17 cellular contexts compared by ENCODE assay signal in the genomic region with DNA sequence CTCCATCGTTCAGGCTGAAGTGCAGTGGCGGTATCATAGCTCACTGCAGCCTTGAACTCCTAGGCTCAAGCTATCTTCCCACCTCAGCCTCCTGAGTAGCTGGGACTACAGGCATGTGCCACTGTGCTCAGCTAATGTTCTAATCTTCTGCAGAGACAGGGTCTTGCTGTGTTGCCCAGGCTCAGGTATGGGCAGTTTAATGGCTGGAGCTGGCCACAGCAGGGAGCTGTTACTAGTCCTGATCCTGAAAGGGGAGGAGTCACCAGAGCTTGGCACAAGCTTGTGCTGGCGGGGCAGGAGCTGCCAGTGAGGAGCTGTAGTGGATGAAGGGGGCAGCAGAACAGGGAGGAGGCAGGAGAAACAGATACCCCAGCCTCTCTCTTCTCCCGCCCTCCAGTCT. TPM values are rescaled to one million over a fixed set of nuclear protein-coding genes. Genes with fewer than 3 reads are reported as not detected.
DNase-seq lines count a peak whose midpoint lies in the region; ATAC-seq, FAIRE-seq and TF ChIP-seq lines count a peak whose summit lies in the region.
"Had no signal": no experiment of that assay in that cellular context is flagged by ENCODE, and none has a peak within 500 bp of the region (broad histone marks: within the 10 kb centered on the region; RNA-seq: fewer than 3 reads in every experiment).

No MANE protein-coding gene starts in this region.

- in situ Hi-C loops in K562 (cut with MboI), result no loop called here

- no peaks in the 10 kb centered on the region for H3K27me3 Mint-ChIP-seq in type B pancreatic cell
- H3K27me3 Mint-ChIP-seq: B cell had no signal

- peaks cover 0 to 4% of the 10 kb centered on the region in 2 experiments; a peak in 1 of 4 replicates for H3K4me1 ChIP-seq in SK-N-SH (ENCODE audit: control insufficient read depth in 1 of 2, insufficient read depth in 2 of 2, low read depth in 1 of 2, low read length in 1 of 2)
- H3K4me1 ChIP-seq in K562 (replicated peaks in 1 of 2; ENCODE audit: control insufficient read depth in 2 of 2, insufficient read depth in 2 of 2, low read length in 2 of 2), result no peaks in the 10 kb centered on the region; a peak in 2 of 5 replicates
- H3K4me1 ChIP-seq in right lobe of liver, result no peaks in the 10 kb centered on the region
- H3K4me1 ChIP-seq in esophagus muscularis mucosa, result peaks cover 0 to 20% (median 10%) of the 10 kb centered on the region in 4 donors

- no peaks in the 10 kb centered on the region for H3K9me2 ChIP-seq in SK-N-SH

- H3K4me1 Mint-ChIP-seq in type B pancreatic cell (ENCODE audit: unreplicated experiment), result peaks cover 8% of the 10 kb centered on the region
- H3K4me1 Mint-ChIP-seq: B cell, GM23338 had no signal

- H3K79me2 ChIP-seq in SK-N-SH (ENCODE audit: insufficient read depth), result peaks cover 73% of the 10 kb centered on the region; the same call in 1 of the 2 replicates
- H3K79me2 ChIP-seq in K562 (ENCODE audit: control insufficient read depth, insufficient read depth, low read length), result peaks cover 14% of the 10 kb centered on the region

- TF ChIP-seq CTCF in SK-N-SH (IDR thresholded peaks at IDR 0.05) (no peak), K562 (IDR thresholded peaks at IDR 0.05 in 2 of 3, conservative IDR thresholded peaks at IDR 0.05 in 1 of 3; ENCODE audit: insufficient read depth in 2 of 3, low read depth in 1 of 3, low read length in 3 of 3) (no peak), right lobe of liver (IDR thresholded peaks at IDR 0.05) (no peak), type B pancreatic cell (conservative IDR thresholded peaks at IDR 0.05) (no peak), esophagus muscularis mucosa (IDR thresholded peaks at IDR 0.05) (no peak)

- CTCF ChIA-PET in SK-N-SH (lab: Yijun Ruan, JAX) (interaction anchor here (0.6 to 0.9 kb wide), 2 partner anchors 50 to 60 kb away, joined by 3 read pairs; no protein-coding TSS in a partner anchor), K562 (lab: Yijun Ruan, JAX; ENCODE audit: low intra/inter-chr PET ratio) (no interaction called here)

- no TSS peak for BruUV-seq in K562 (replicated peaks; lab: Mats Ljungman, UMichigan)

- DNase-seq in SK-N-SH, result no peak
- DNase-seq in K562 (ENCODE audit: extremely low read depth in 1 of 4, low spot score in 3 of 4), result no peak
- no peak for DNase-seq in right lobe of liver
- no peak for DNase-seq in Kasumi-1 (lab: John Stamatoyannopoulos, UW)
- no peak for DNase-seq in type B pancreatic cell (ENCODE audit: extremely low spot score, unreplicated experiment)
- no peak for DNase-seq in esophagus muscularis mucosa (ENCODE audit: extremely low spot score)
- DNase-seq: Calu3; CD8-positive, alpha-beta T cell; DMS79 treated with DMSO at 0.1 percent for 48 hours; GF-D8; HCEC 1CT had no signal

- no peaks in the 10 kb centered on the region for H3K9me1 ChIP-seq in K562 (ENCODE audit: control insufficient read depth, insufficient read depth, low read length)

- no peak overlapping the region for H3K4me2 ChIP-seq in SK-N-SH
- H3K4me2 ChIP-seq in K562 (ENCODE audit: insufficient read depth, low read length), result no peak overlapping the region
- H3K4me2 ChIP-seq: BLaER1 treated with 17β-estradiol and CSF1 and Interleukin-3, amounts not matched to agents 10 nM and 100 nM; GM23338 had no signal

- 100% methylated on average over 3 of the region's 4 CpGs for WGBS in SK-N-SH (ENCODE audit: low lambda C conversion rate)
- 94% methylated on average over 3 of the region's 4 CpGs for WGBS in K562 (ENCODE audit: insufficient coverage, low coverage, missing lambda C conversion rate)
- no CpG with 5 or more reads among the region's 4 CpGs for WGBS in right lobe of liver (ENCODE audit: insufficient coverage, low coverage, low lambda C conversion rate, missing lambda C conversion rate)
- 95% methylated on average over 4 of the region's 4 CpGs for WGBS in esophagus muscularis mucosa

- H2AFZ ChIP-seq in SK-N-SH (ENCODE audit: low read depth) (no peak overlapping the region), K562 (ENCODE audit: low read depth, low read length) (no peak overlapping the region)
- H2AFZ ChIP-seq: GM23338 had no signal

- H3K36me3 Mint-ChIP-seq in type B pancreatic cell, result peaks cover 11% of the 10 kb centered on the region

- no peaks in the 10 kb centered on the region for H3K9me3 ChIP-seq in SK-N-SH
- no peaks in the 10 kb centered on the region for H3K9me3 ChIP-seq in K562 (replicated peaks; ENCODE audit: control insufficient read depth, insufficient read depth, low read depth, low read length)
- no peaks in the 10 kb centered on the region for H3K9me3 ChIP-seq in right lobe of liver
- no peaks in the 10 kb centered on the region for H3K9me3 ChIP-seq in esophagus muscularis mucosa
- H3K9me3 ChIP-seq: BLaER1 treated with 17β-estradiol and CSF1 and Interleukin-3, amounts not matched to agents 10 nM and 100 nM had no signal

- H3K4me3 ChIP-seq in SK-N-SH (ENCODE audit: low read depth in 2 of 2, low read length in 1 of 2), result no peak overlapping the region
- no peak overlapping the region for H3K4me3 ChIP-seq in K562
- H3K4me3 ChIP-seq in right lobe of liver, result no peak overlapping the region
- H3K4me3 ChIP-seq in esophagus muscularis mucosa, result no peak overlapping the region
- H3K4me3 ChIP-seq: BLaER1 treated with 17β-estradiol and CSF1 and Interleukin-3, amounts not matched to agents 10 nM and 100 nM; GM23338 had no signal

- H3K36me3 ChIP-seq in SK-N-SH (replicated peaks in 1 of 2; ENCODE audit: control insufficient read depth in 1 of 2, insufficient read depth in 2 of 2, low read length in 1 of 2) (peaks cover 0 to 7% of the 10 kb centered on the region in 2 experiments), K562 (ENCODE audit: control insufficient read depth, insufficient read depth, low read length) (peaks cover 36% of the 10 kb centered on the region), right lobe of liver (peaks cover 0 to 3% (median 0%) of the 10 kb centered on the region in 4 donors), esophagus muscularis mucosa (peaks cover 0 to 9% (median 3%) of the 10 kb centered on the region in 4 donors)

- TF ChIP-seq RAD21 in SK-N-SH (IDR thresholded peaks at IDR 0.05; ENCODE audit: low read length) (no peak), K562 (CRISPR knock-in tag; conservative IDR thresholded peaks at IDR 0.05 in 1 of 2, IDR thresholded peaks at IDR 0.05 in 1 of 2) (no peak)

- H3K27ac ChIP-seq in SK-N-SH (ENCODE audit: low read depth in 2 of 2, low read length in 1 of 2) (no peak overlapping the region), K562 (ENCODE audit: extremely low read depth, low read depth, low read length) (no peak overlapping the region), right lobe of liver (no peak overlapping the region), esophagus muscularis mucosa (replicated peaks in 1 of 4) (no peak overlapping the region)
- H3K27ac ChIP-seq: 22Rv1; BLaER1 treated with 17β-estradiol and CSF1 and Interleukin-3, amounts not matched to agents 10 nM and 100 nM had no signal

- H3K9ac ChIP-seq in SK-N-SH (no peak overlapping the region), K562 (ENCODE audit: insufficient read depth in 1 of 2, low read depth in 2 of 2, low read length in 2 of 2) (no peak overlapping the region)
- H3K9ac ChIP-seq: BLaER1 treated with 17β-estradiol and CSF1 and Interleukin-3, amounts not matched to agents 10 nM and 100 nM had no signal

- POLR2A ChIA-PET in SK-N-SH (lab: Yijun Ruan, JAX) (no interaction called here), K562 (lab: Yijun Ruan, JAX) (no interaction called here)

- H4K20me1 ChIP-seq in SK-N-SH (ENCODE audit: insufficient read depth) (no peaks in the 10 kb centered on the region), K562 (replicated peaks; ENCODE audit: control insufficient read depth, insufficient read depth, low read length) (no peaks in the 10 kb centered on the region)

- intact Hi-C loops in K562 (cut with micrococcal nuclease) (no loop called here), right lobe of liver (cut with DNase I) (no loop called here), esophagus muscularis mucosa (cut with DNase I) (no loop called here)

- ATAC-seq in SK-N-SH treated with all-trans-retinoic acid at 6 μM for 48 hours, result no peak
- no peak for ATAC-seq in K562
- peak; percentile 16 to 49 (median 36) for ATAC-seq in right lobe of liver
- ATAC-seq: CD8-positive, alpha-beta T cell; GM23338 had no signal

- H3K27me3 ChIP-seq in SK-N-SH (ENCODE audit: insufficient read depth) (no peaks in the 10 kb centered on the region), K562 (ENCODE audit: control insufficient read depth in 2 of 2, insufficient read depth in 2 of 2, low read length in 2 of 2) (no peaks in the 10 kb centered on the region), right lobe of liver (no peaks in the 10 kb centered on the region), esophagus muscularis mucosa (no peaks in the 10 kb centered on the region)
- H3K27me3 ChIP-seq: BLaER1 treated with 17β-estradiol and CSF1 and Interleukin-3, amounts not matched to agents 10 nM and 100 nM had no signal

- FAIRE-seq in K562 (lab: Jason Lieb, UNC), result no peak
- FAIRE-seq: H54 had no signal

- no peak overlapping the region for H3K27ac Mint-ChIP-seq in type B pancreatic cell
- H3K27ac Mint-ChIP-seq: B cell; CD8-positive, alpha-beta T cell; GM23338 had no signal

- TF ChIP-seq POLR2A in K562 (conservative IDR thresholded peaks at IDR 0.05) (no peak), right lobe of liver (IDR thresholded peaks at IDR 0.05) (no peak), esophagus muscularis mucosa (IDR thresholded peaks at IDR 0.05; ENCODE audit: low read depth) (no peak)

- peaks cover 6% of the 10 kb centered on the region for H3F3A ChIP-seq in SK-N-SH (replicated peaks; ENCODE audit: insufficient read depth)

- H3K4me3 Mint-ChIP-seq in type B pancreatic cell, result no peak overlapping the region
- H3K4me3 Mint-ChIP-seq: B cell; CD8-positive, alpha-beta T cell; GM23338 had no signal

- H3K9me3 Mint-ChIP-seq in type B pancreatic cell, result no peaks in the 10 kb centered on the region
- H3K9me3 Mint-ChIP-seq: CD8-positive, alpha-beta T cell; GM23338 had no signal

- TF ChIP-seq EP300 in SK-N-SH (IDR thresholded peaks at IDR 0.05; ENCODE audit: borderline replicate concordance in 1 of 2, low read depth in 1 of 2, low read length in 1 of 2) (no peak), K562 (IDR thresholded peaks at IDR 0.05; ENCODE audit: low read length) (no peak), esophagus muscularis mucosa (IDR thresholded peaks at IDR 0.05) (no peak)

RNA-seq across cellular contexts. Expression of gene TMEM120B, which starts 10.6 kb away (rescaled TPM):
- polyA plus RNA-seq in SK-N-SH (2012; rRNA removed) (15.1 and 15.4 TPM in 2 replicates), K562 (2011; rRNA removed) (7.2 and 11.4 TPM in 2 replicates), K562 (2014; fragmentation: Illumina TruSeq; extraction: Trizol) (10.1 and 11.4 TPM in 2 replicates), K562 (2014; fragmentation: Nextera tagmentation; extraction: Ambion mirVana) (1 to 10 TPM; 1.7 to 3.8 TPM), K562 (2014; rRNA removed) (12.2 and 18.5 TPM in 2 replicates)
- 4.8 and 7.4 TPM in 2 replicates for polyA plus RNA-seq in SK-N-SH (2012; cell fraction: cytosol; rRNA removed)
- polyA plus RNA-seq in SK-N-SH (2012; cell fraction: nucleus; rRNA removed), result 78.8 and 83.1 TPM in 2 replicates
- total RNA-seq in K562 (2011; cell fraction: chromatin; rRNA removed; ENCODE audit: low replicate concordance), result 35.7 and 82.7 TPM in 2 replicates
- total RNA-seq in K562 (2011; cell fraction: nucleolus; rRNA removed), result 44.5 and 46.5 TPM in 2 replicates
- 44.1 and 47.5 TPM in 2 replicates for total RNA-seq in K562 (2011; cell fraction: nucleoplasm; rRNA removed)
- total RNA-seq in K562 (2014; rRNA removed) (9.0 and 11.2 TPM in 2 replicates), K562 (2014; rRNA removed; fragmentation: Illumina TruSeq; extraction: Trizol) (4.7 and 7.4 TPM in 2 replicates), K562 (2015; rRNA removed; fragmentation: Illumina TruSeq; extraction: Trizol) (6.5 and 7.0 TPM in 2 replicates), K562 (2021) (17.0 and 18.6 TPM in 2 replicates), right lobe of liver (1 to 10 TPM; 3.3 to 6.4 (median 4.7) TPM), type B pancreatic cell (ENCODE audit: low replicate concordance) (11.3 and 14.0 TPM in 2 replicates), esophagus muscularis mucosa (10 to 100 TPM in 1 of 4 donors, 1 to 10 TPM in 3; 4.5 to 14.1 (median 6.4) TPM)
- 10.3 and 15.3 TPM in 2 replicates for polyA plus RNA-seq in K562 (2011; cell fraction: cytosol; rRNA removed)
- polyA plus RNA-seq in K562 (2011; cell fraction: nucleus; rRNA removed), result 28.6 and 45.5 TPM in 2 replicates
- polyA plus RNA-seq in K562 (2012), result 6.7 and 14.1 TPM in 2 replicates
- 13.6 and 16.5 TPM in 2 replicates for polyA minus RNA-seq in K562 (2011; rRNA and poly(A)+ RNA removed)
- 7.0 and 11.8 TPM in 2 replicates for polyA minus RNA-seq in K562 (2011; cell fraction: cytosol; rRNA and poly(A)+ RNA removed)
- 8.1 and 13.1 TPM in 2 replicates for polyA minus RNA-seq in K562 (2011; cell fraction: nucleus; rRNA and poly(A)+ RNA removed)

RNA-seq across cellular contexts. Expression of gene MORN3, which starts 53.7 kb away (rescaled TPM):
- polyA plus RNA-seq in SK-N-SH (2012; rRNA removed) (2.4 and 2.7 TPM in 2 replicates), K562 (2011; rRNA removed) (0.20 and 0.28 TPM in 2 replicates), K562 (2014; fragmentation: Illumina TruSeq; extraction: Trizol) (0.19 and 0.32 TPM in 2 replicates), K562 (2014; fragmentation: Nextera tagmentation; extraction: Ambion mirVana) (under 1 TPM; 0.25 to 0.27 TPM), K562 (2014; rRNA removed) (0.12 and 0.15 TPM in 2 replicates)
- 2.3 and 3.0 TPM in 2 replicates for polyA plus RNA-seq in SK-N-SH (2012; cell fraction: cytosol; rRNA removed)
- 1.8 TPM in 2 replicates for polyA plus RNA-seq in SK-N-SH (2012; cell fraction: nucleus; rRNA removed)
- 0.14 and 0.25 TPM in 2 replicates for total RNA-seq in K562 (2011; cell fraction: chromatin; rRNA removed; ENCODE audit: low replicate concordance)
- total RNA-seq in K562 (2011; cell fraction: nucleolus; rRNA removed), result 0.17 TPM in 1 of 2 replicates, not detected in the other
- 0.31 TPM in 1 of 2 replicates, not detected in the other for total RNA-seq in K562 (2011; cell fraction: nucleoplasm; rRNA removed)
- total RNA-seq in K562 (2014; rRNA removed) (0.09 and 0.12 TPM in 2 replicates), K562 (2014; rRNA removed; fragmentation: Illumina TruSeq; extraction: Trizol) (0.22 and 0.26 TPM in 2 replicates), K562 (2015; rRNA removed; fragmentation: Illumina TruSeq; extraction: Trizol) (0.11 TPM in 2 replicates), K562 (2021) (0.22 TPM in 2 replicates), right lobe of liver (under 1 TPM in 1 of 6 experiments, not detected in 5; 0.09 TPM), type B pancreatic cell (ENCODE audit: low replicate concordance) (0.80 and 0.83 TPM in 2 replicates), esophagus muscularis mucosa (1 to 10 TPM in 1 of 4 donors, under 1 TPM in 2, not detected in 1; 0.13 to 1.2 (median 0.17) TPM)
- 0.32 and 0.39 TPM in 2 replicates for polyA plus RNA-seq in K562 (2011; cell fraction: cytosol; rRNA removed)
- polyA plus RNA-seq in K562 (2011; cell fraction: nucleus; rRNA removed), result 0.07 and 0.29 TPM in 2 replicates
- polyA plus RNA-seq in K562 (2012), result 0.18 and 0.25 TPM in 2 replicates
- 0.11 TPM in 1 of 2 replicates, not detected in the other for polyA minus RNA-seq in K562 (2011; rRNA and poly(A)+ RNA removed)
- polyA minus RNA-seq in K562 (2011; cell fraction: cytosol; rRNA and poly(A)+ RNA removed), result not detected in 2 replicates
- not detected in 2 replicates for polyA minus RNA-seq in K562 (2011; cell fraction: nucleus; rRNA and poly(A)+ RNA removed)

Comparison
In these comparisons a context has a peak if more than half of its experiments do, and no peak if none do; other contexts are left out.
1. ATAC-seq: peak in right lobe of liver (4 of 4); none in SK-N-SH treated with all-trans-retinoic acid at 6 μM for 48 hours (single experiment) and K562 (single experiment).
2. Of the 27 proteins assayed by ChIP-seq in both K562 and SK-N-SH: peak only in K562: none; only in SK-N-SH: REST; in both: none; in neither: 26.